Comparison of ENCODE assay signal across 1 cellular context in the genomic region with DNA sequence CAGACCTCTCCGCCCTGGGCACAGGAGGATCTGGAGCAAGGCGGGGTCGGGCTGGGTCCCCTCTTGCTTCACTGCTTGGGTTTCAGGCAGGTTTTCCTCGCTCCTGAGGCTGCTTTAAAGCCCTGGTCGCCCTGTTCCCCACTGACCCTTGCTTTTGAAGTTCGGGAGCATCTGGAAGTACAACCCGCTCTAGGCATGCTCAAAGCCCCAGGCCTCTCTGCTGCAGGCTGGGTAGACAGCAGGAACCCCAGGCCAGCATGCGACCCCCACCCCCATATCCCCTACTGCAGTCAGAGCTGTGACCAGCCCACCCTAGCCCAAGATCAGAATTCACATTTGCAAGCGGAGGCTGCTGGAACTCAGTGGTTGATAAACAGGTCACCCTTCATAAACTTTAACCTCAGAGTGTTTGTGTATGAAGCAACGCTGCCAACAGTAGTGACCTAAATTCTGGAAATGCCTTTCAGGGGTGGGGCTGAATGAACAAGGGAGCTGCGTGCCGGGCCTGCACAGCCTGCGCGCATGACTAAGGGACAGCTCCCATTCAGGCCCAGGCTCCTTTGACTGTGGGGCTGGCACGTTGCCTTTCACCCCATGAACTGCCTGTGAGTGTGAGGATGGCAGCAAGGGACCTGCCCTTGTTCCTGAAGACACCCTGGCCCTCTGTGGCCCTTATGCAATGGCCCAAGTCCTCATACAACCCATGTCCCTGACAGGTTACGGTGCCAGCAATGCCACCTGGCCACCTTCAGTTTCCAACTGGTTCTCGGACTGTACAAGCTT.
TF ChIP-seq lines count a peak whose summit lies in the region.

No MANE protein-coding gene starts in this region.

TF ChIP-seq in HepG2, 621 proteins besides CTCF, POLR2A, EP300 and RAD21 (continued from another document and continues in another):
- TF ChIP-seq MIER3 (CRISPR knock-in tag; IDR thresholded peaks at IDR 0.05; ENCODE audit: borderline replicate concordance): peak; percentile 83
- TF ChIP-seq HNF4G (IDR thresholded peaks at IDR 0.05; ENCODE audit: borderline replicate concordance, low read depth, low read length): peak; percentile 85
- peak; percentile 87 for TF ChIP-seq HNF4G (CRISPR knock-in tag; IDR thresholded peaks at IDR 0.05; ENCODE audit: borderline replicate concordance, low read depth)
- peak; percentile 84 for TF ChIP-seq ZBTB34 (CRISPR knock-in tag; IDR thresholded peaks at IDR 0.05)
- peak; percentile 86 for TF ChIP-seq ZSCAN21 (CRISPR knock-in tag; IDR thresholded peaks at IDR 0.05; ENCODE audit: borderline replicate concordance)
- peak; percentile 69 for TF ChIP-seq SPEN (CRISPR knock-in tag; IDR thresholded peaks at IDR 0.05; ENCODE audit: low read depth)
- TF ChIP-seq FOXK1 (CRISPR knock-in tag; IDR thresholded peaks at IDR 0.05; ENCODE audit: borderline replicate concordance, low read depth): peak; percentile 75; the same call in 1 of the 2 replicates
- peak; percentile 93 for TF ChIP-seq HNF4A (CRISPR knock-in tag; IDR thresholded peaks at IDR 0.05)
- peak; percentile 83 for TF ChIP-seq ZBTB7A (CRISPR knock-in tag; IDR thresholded peaks at IDR 0.05)
- peak; percentile 72; the same call in 1 of the 2 replicates for TF ChIP-seq FOXC1 (CRISPR knock-in tag; IDR thresholded peaks at IDR 0.05; ENCODE audit: borderline replicate concordance)
- peak; percentile 34; the same call in 1 of the 2 replicates for TF ChIP-seq ZNF143 (CRISPR knock-in tag; IDR thresholded peaks at IDR 0.05)
- TF ChIP-seq ZFP37 (CRISPR knock-in tag; IDR thresholded peaks at IDR 0.05; ENCODE audit: borderline replicate concordance): peak; percentile 85
- no peak for TF ChIP-seq KLF13 (CRISPR knock-in tag; IDR thresholded peaks at IDR 0.05)
- no peak for TF ChIP-seq JARID2 (CRISPR knock-in tag; IDR thresholded peaks at IDR 0.05; ENCODE audit: insufficient replicate concordance)
- peak; percentile 75 for TF ChIP-seq LCORL (IDR thresholded peaks at IDR 0.05)
- peak; percentile 99 for TF ChIP-seq LCORL (CRISPR knock-in tag; IDR thresholded peaks at IDR 0.05)
- TF ChIP-seq SNAI1 (CRISPR knock-in tag; IDR thresholded peaks at IDR 0.05; ENCODE audit: borderline replicate concordance): 0 out of 2 replicates have a peak, but pooled peaks have one; percentile 20
- TF ChIP-seq ZNF138 (CRISPR knock-in tag; IDR thresholded peaks at IDR 0.05; ENCODE audit: low read depth): peak; percentile 74; the same call in 1 of the 2 replicates
- TF ChIP-seq, protein P1, sequence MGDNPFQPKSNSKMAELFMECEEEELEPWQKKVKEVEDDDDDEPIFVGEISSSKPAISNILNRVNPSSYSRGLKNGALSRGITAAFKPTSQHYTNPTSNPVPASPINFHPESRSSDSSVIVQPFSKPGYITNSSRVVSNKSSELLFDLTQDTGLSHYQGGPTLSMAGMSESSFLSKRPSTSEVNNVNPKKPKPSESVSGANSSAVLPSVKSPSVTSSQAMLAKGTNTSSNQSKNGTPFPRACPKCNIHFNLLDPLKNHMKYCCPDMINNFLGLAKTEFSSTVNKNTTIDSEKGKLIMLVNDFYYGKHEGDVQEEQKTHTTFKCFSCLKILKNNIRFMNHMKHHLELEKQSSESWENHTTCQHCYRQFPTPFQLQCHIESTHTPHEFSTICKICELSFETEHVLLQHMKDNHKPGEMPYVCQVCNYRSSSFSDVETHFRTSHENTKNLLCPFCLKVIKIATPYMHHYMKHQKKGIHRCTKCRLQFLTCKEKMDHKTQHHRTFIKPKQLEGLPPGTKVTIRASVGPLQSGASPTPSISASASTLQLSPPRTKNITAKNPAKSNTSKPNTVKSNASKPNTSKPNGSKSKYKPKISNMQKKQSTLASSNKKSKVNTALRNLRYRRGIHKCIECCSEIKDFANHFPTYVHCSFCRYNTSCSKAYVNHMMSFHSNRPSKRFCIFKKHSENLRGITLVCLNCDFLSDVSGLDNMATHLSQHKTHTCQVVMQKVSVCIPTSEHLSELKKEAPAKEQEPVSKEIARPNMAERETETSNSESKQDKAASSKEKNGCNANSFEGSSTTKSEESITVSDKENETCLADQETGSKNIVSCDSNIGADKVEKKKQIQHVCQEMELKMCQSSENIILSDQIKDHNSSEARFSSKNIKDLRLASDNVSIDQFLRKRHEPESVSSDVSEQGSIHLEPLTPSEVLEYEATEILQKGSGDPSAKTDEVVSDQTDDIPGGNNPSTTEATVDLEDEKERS (CRISPR knock-in tag; IDR thresholded peaks at IDR 0.05): 0 out of 2 replicates have a peak, but pooled peaks have one; percentile 46
- TF ChIP-seq ZNF232 (CRISPR knock-in tag; IDR thresholded peaks at IDR 0.05; ENCODE audit: borderline replicate concordance): peak; percentile 74; the same call in 1 of the 2 replicates
- TF ChIP-seq, protein P2, sequence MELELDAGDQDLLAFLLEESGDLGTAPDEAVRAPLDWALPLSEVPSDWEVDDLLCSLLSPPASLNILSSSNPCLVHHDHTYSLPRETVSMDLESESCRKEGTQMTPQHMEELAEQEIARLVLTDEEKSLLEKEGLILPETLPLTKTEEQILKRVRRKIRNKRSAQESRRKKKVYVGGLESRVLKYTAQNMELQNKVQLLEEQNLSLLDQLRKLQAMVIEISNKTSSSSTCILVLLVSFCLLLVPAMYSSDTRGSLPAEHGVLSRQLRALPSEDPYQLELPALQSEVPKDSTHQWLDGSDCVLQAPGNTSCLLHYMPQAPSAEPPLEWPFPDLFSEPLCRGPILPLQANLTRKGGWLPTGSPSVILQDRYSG (CRISPR knock-in tag; IDR thresholded peaks at IDR 0.05): 0 out of 2 replicates have a peak, but pooled peaks have one; percentile 79
- TF ChIP-seq GABPB1 (CRISPR knock-in tag; IDR thresholded peaks at IDR 0.05): peak; percentile 53
- TF ChIP-seq PRDM4 (CRISPR knock-in tag; IDR thresholded peaks at IDR 0.05; ENCODE audit: borderline replicate concordance): no peak
- TF ChIP-seq ZNF335 (CRISPR knock-in tag; IDR thresholded peaks at IDR 0.05): peak; percentile 77
- TF ChIP-seq ZNF3 (CRISPR knock-in tag; IDR thresholded peaks at IDR 0.05): peak; percentile 42; the same call in 1 of the 2 replicates
- TF ChIP-seq ZEB1 (IDR thresholded peaks at IDR 0.05; ENCODE audit: insufficient replicate concordance, low read depth): peak; percentile 78
- TF ChIP-seq ZNF503 (CRISPR knock-in tag; IDR thresholded peaks at IDR 0.05): peak; percentile 88
- TF ChIP-seq TAF1 (CRISPR knock-in tag; IDR thresholded peaks at IDR 0.05): peak; percentile 51; the same call in 1 of the 2 replicates
- 0 out of 2 replicates have a peak, but pooled peaks have one; percentile 28 for TF ChIP-seq ELF4 (CRISPR knock-in tag; IDR thresholded peaks at IDR 0.05; ENCODE audit: borderline replicate concordance)
- TF ChIP-seq ELF1 (CRISPR knock-in tag; IDR thresholded peaks at IDR 0.05): peak; percentile 48; the same call in 1 of the 2 replicates
- TF ChIP-seq ZFX (CRISPR knock-in tag; IDR thresholded peaks at IDR 0.05; ENCODE audit: low read depth): peak; percentile 95
- peak; percentile 70; the same call in 1 of the 2 replicates for TF ChIP-seq ESRRA (CRISPR knock-in tag; IDR thresholded peaks at IDR 0.05; ENCODE audit: low read depth)
- TF ChIP-seq ZNF614 (CRISPR knock-in tag; IDR thresholded peaks at IDR 0.05; ENCODE audit: borderline replicate concordance): peak; percentile 75
- 0 out of 2 replicates have a peak, but pooled peaks have one; percentile 39 for TF ChIP-seq ZNF263 (CRISPR knock-in tag; IDR thresholded peaks at IDR 0.05)
- peak; percentile 34; the same call in 1 of the 2 replicates for TF ChIP-seq MNT (IDR thresholded peaks at IDR 0.05)
- no peak for TF ChIP-seq NFE2 (CRISPR knock-in tag; IDR thresholded peaks at IDR 0.05)
- 0 out of 2 replicates have a peak, but pooled peaks have one; percentile 3 for TF ChIP-seq THAP9 (CRISPR knock-in tag; IDR thresholded peaks at IDR 0.05; ENCODE audit: borderline replicate concordance)
- TF ChIP-seq KMT2B (CRISPR knock-in tag; IDR thresholded peaks at IDR 0.05): peak; percentile 28; the same call in 1 of the 2 replicates
- TF ChIP-seq, protein P3, sequence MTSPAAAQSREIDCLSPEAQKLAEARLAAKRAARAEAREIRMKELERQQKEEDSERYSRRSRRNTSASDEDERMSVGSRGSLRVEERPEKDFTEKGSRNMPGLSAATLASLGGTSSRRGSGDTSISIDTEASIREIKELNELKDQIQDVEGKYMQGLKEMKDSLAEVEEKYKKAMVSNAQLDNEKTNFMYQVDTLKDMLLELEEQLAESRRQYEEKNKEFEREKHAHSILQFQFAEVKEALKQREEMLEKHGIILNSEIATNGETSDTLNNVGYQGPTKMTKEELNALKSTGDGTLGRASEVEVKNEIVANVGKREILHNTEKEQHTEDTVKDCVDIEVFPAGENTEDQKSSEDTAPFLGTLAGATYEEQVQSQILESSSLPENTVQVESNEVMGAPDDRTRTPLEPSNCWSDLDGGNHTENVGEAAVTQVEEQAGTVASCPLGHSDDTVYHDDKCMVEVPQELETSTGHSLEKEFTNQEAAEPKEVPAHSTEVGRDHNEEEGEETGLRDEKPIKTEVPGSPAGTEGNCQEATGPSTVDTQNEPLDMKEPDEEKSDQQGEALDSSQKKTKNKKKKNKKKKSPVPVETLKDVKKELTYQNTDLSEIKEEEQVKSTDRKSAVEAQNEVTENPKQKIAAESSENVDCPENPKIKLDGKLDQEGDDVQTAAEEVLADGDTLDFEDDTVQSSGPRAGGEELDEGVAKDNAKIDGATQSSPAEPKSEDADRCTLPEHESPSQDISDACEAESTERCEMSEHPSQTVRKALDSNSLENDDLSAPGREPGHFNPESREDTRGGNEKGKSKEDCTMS (CRISPR knock-in tag; conservative IDR thresholded peaks at IDR 0.05): no peak
- peak; percentile 91 for TF ChIP-seq ZNF264 (CRISPR knock-in tag; IDR thresholded peaks at IDR 0.05)
- TF ChIP-seq RCOR2 (CRISPR knock-in tag; IDR thresholded peaks at IDR 0.05): peak; percentile 83
